In the genomic region with DNA sequence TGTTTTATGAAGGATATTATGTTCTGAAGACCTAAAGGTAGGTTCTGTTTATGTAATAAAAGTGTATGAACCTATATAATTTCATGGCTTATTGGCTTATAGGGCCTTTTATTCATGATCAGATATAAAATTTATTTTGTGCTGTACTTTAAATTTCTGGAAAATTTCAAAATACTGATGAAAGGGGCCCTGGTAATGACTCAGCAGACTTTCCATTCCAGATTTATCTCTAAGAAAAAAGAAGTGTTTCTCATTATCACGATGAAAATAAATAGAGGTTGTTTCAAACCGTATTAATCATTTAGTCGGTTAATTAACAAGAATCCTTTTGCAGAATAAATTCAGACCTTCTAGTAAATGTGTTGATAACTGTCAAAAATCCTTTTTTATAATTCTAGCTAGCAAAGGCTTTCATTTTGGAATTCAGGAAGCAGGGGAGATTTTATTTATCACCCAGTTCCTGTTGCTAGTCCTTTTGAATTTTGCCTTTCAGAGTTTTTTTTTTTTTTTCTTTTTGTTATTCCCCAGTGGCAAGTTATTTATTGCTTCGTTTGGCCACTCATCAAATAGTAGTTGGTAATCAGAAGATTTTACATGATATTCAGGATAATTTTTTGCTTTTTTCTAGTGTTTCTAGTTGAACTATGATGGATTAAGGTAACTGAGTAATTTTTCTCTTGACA, we compare ENCODE assay signal across 13 cellular contexts. TPM values are rescaled to one million over a fixed set of nuclear protein-coding genes. Genes with fewer than 3 reads are reported as not detected.
A peak's percentile ranks its signal among the peaks of the same experiment; 100 is the strongest.
DNase-seq lines count a peak whose midpoint lies in the region; ATAC-seq, FAIRE-seq and TF ChIP-seq lines count a peak whose summit lies in the region.
"Had no signal": no experiment of that assay in that cellular context is flagged by ENCODE, and none has a peak within 500 bp of the region (broad histone marks: within the 10 kb centered on the region; RNA-seq: fewer than 3 reads in every experiment).

No MANE protein-coding gene starts in this region.

- DNase-seq in GM03348 (ENCODE audit: low spot score) (peak; percentile 5), OCI-M1 (lab: John Stamatoyannopoulos, UW) (peak; percentile 55), endothelial cell of umbilical vein (ENCODE audit: low read depth, low spot score) (peak; percentile 49), small intestine (no peak), mesenteric fat pad (ENCODE audit: low spot score) (no peak), NCI-H1105 treated with DMSO at 0.1 percent for 48 hours (lab: John Stamatoyannopoulos, UW) (no peak)
- DNase-seq: activated CD4-positive, alpha-beta memory T cell treated with anti-CD3 and anti-CD28 coated beads, Interleukin-2, amount 10 ng/mL, durations not matched to agents 7 days and 5 days; left colon; NCI-H1092; NCI-H748 treated with DMSO at 0.1 percent for 48 hours; trophoblast cell had no signal

- intact Hi-C loops in endothelial cell of umbilical vein (cut with micrococcal nuclease): no loop called here

- peak overlapping the region; percentile 96 for H3K4me2 ChIP-seq in endothelial cell of umbilical vein (ENCODE audit: insufficient read depth, low read length)

- peak; percentile 26 for FAIRE-seq in endothelial cell of umbilical vein (lab: Jason Lieb, UNC)
- FAIRE-seq in small intestine (lab: Jason Lieb, UNC): peak; percentile 53

- peak overlapping the region in 2 of 3 experiments; percentile 48 to 51 for H3K4me3 ChIP-seq in endothelial cell of umbilical vein (replicated peaks in 1 of 3; ENCODE audit: insufficient read depth in 1 of 3, low read depth in 1 of 3, low read length in 3 of 3)
- no peak overlapping the region for H3K4me3 ChIP-seq in small intestine (ENCODE audit: low read depth in 1 of 2, low read length in 2 of 2)

- H3K27me3 ChIP-seq in endothelial cell of umbilical vein (ENCODE audit: control insufficient read depth in 2 of 2, insufficient read depth in 2 of 2, low read length in 2 of 2) (peaks cover 0 to 4% of the 10 kb centered on the region in 2 experiments), small intestine (ENCODE audit: control insufficient read depth in 2 of 2, insufficient read depth in 2 of 2, low read length in 2 of 2) (no peaks in the 10 kb centered on the region)

- no peaks in the 10 kb centered on the region for H3K9me1 ChIP-seq in endothelial cell of umbilical vein (replicated peaks; ENCODE audit: control insufficient read depth, extremely low read depth, insufficient read depth, low read length)

- POLR2A ChIA-PET in endothelial cell of umbilical vein (lab: Charles Lee): no interaction called here

- 42 to 60% (median 49%) methylated on average over 4 of the region's 4 CpGs for WGBS in small intestine, 3 donors

- H3K9me3 ChIP-seq in endothelial cell of umbilical vein (replicated peaks; ENCODE audit: control insufficient read depth, insufficient read depth, low read length) (no peaks in the 10 kb centered on the region), small intestine (ENCODE audit: control insufficient read depth, low read depth) (no peaks in the 10 kb centered on the region)

- dilution Hi-C loops in endothelial cell of umbilical vein (cut with MboI; ENCODE audit: extremely low pct_ligation_motif_present, low sequenced_read_pairs): no loop called here

- BruUV-seq in endothelial cell of umbilical vein (replicated peaks; lab: Mats Ljungman, UMichigan): no TSS peak

- H3K4me1 ChIP-seq in endothelial cell of umbilical vein (ENCODE audit: control insufficient read depth, extremely low read depth, insufficient read depth, low read length): peaks cover 14% of the 10 kb centered on the region
- H3K4me1 ChIP-seq in small intestine (ENCODE audit: control insufficient read depth in 2 of 2, insufficient read depth in 1 of 2, low read depth in 1 of 2, low read length in 1 of 2): no peaks in the 10 kb centered on the region

- no peaks in the 10 kb centered on the region for H4K20me1 ChIP-seq in endothelial cell of umbilical vein (replicated peaks; ENCODE audit: control insufficient read depth, extremely low read depth, insufficient read depth, low read length)

- no peak for TF ChIP-seq CTCF in endothelial cell of umbilical vein (IDR thresholded peaks at IDR 0.05; ENCODE audit: extremely low read depth in 1 of 2, insufficient read depth in 1 of 2, low read depth in 1 of 2, low read length in 2 of 2)

- no peak for ATAC-seq in HG02571 (IDR thresholded peaks at IDR 0.05; ENCODE audit: unreplicated experiment)
- ATAC-seq: left colon had no signal

- H3K36me3 ChIP-seq in endothelial cell of umbilical vein (ENCODE audit: control insufficient read depth in 2 of 2, extremely low read depth in 1 of 2, insufficient read depth in 2 of 2, low read length in 2 of 2) (no peaks in the 10 kb centered on the region), small intestine (ENCODE audit: control insufficient read depth in 2 of 2, insufficient read depth in 2 of 2, low read length in 2 of 2) (no peaks in the 10 kb centered on the region)

- no peak overlapping the region for H3K27ac ChIP-seq in endothelial cell of umbilical vein (ENCODE audit: insufficient read depth, low read depth, low read length)
- H3K27ac ChIP-seq in small intestine (ENCODE audit: low read depth in 1 of 2, low read length in 1 of 2): no peak overlapping the region
- H3K27ac ChIP-seq: parathyroid adenoma had no signal

- no peaks in the 10 kb centered on the region for H3K79me2 ChIP-seq in endothelial cell of umbilical vein (ENCODE audit: control insufficient read depth, insufficient read depth, low read length)
- H3K79me2 ChIP-seq: parathyroid adenoma had no signal

- peak overlapping the region; percentile 24 for H3K9ac ChIP-seq in endothelial cell of umbilical vein (replicated peaks; ENCODE audit: extremely low read depth, insufficient read depth, low read length)
- H3K9ac ChIP-seq: parathyroid adenoma had no signal

- no peak for TF ChIP-seq POLR2A in endothelial cell of umbilical vein (IDR thresholded peaks at IDR 0.05; ENCODE audit: low read depth, low read length)

- CTCF ChIA-PET in endothelial cell of umbilical vein (lab: Charles Lee): interaction anchor here (0.7 to 0.9 kb wide), 2 partner anchors 33 to 35 kb away, joined by 3 to 4 read pairs; no protein-coding TSS in a partner anchor

- H2AFZ ChIP-seq in endothelial cell of umbilical vein (ENCODE audit: low read depth, low read length): peak overlapping the region; percentile 88
- H2AFZ ChIP-seq: parathyroid adenoma had no signal

TF ChIP-seq in endothelial cell of umbilical vein, 7 proteins besides CTCF, POLR2A, EP300 and RAD21:
- TF ChIP-seq, protein P1, sequence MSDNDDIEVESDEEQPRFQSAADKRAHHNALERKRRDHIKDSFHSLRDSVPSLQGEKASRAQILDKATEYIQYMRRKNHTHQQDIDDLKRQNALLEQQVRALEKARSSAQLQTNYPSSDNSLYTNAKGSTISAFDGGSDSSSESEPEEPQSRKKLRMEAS (IDR thresholded peaks at IDR 0.05; ENCODE audit: insufficient read depth, insufficient read length): no peak
- no peak for TF ChIP-seq GATA2 (IDR thresholded peaks at IDR 0.05; ENCODE audit: insufficient read depth, insufficient read length, low read depth, low read length)
- TF ChIP-seq EZH2 (IDR thresholded peaks at IDR 0.05; ENCODE audit: borderline replicate concordance, low read depth, low read length, severe bottlenecking): no peak
- no peak for TF ChIP-seq POLR2AphosphoS5 (IDR thresholded peaks at IDR 0.05; ENCODE audit: insufficient read depth, low read depth, low read length)
- TF ChIP-seq FOS (IDR thresholded peaks at IDR 0.05; ENCODE audit: borderline replicate concordance, insufficient read depth, low read length): no peak
- no peak for TF ChIP-seq JUN (IDR thresholded peaks at IDR 0.05; ENCODE audit: borderline replicate concordance, insufficient read depth, insufficient read length, low read depth)
- TF ChIP-seq MYC (IDR thresholded peaks at IDR 0.05; ENCODE audit: low read depth, low read length): no peak

RNA-seq across cellular contexts. Expression of gene TAPT1, which starts 5.4 kb away (rescaled TPM):
- 17.5 and 19.9 TPM in 2 replicates for total RNA-seq in endothelial cell of umbilical vein
- polyA plus RNA-seq in endothelial cell of umbilical vein: 6.9 and 7.4 TPM in 2 replicates
- 6.3 and 7.6 TPM in 2 replicates for polyA plus RNA-seq in endothelial cell of umbilical vein (2011; cell fraction: cytosol; rRNA removed)
- 25.5 and 25.8 TPM in 2 replicates for polyA plus RNA-seq in endothelial cell of umbilical vein (2011; cell fraction: nucleus; rRNA removed)
- 8.6 and 10.2 TPM in 2 replicates for polyA plus RNA-seq in endothelial cell of umbilical vein (2012)
- polyA minus RNA-seq in endothelial cell of umbilical vein: 18.7 and 22.5 TPM in 2 replicates
- polyA minus RNA-seq in endothelial cell of umbilical vein (2011; cell fraction: cytosol; rRNA and poly(A)+ RNA removed): 8.2 TPM
- 38.3 and 47.6 TPM in 2 replicates for polyA minus RNA-seq in endothelial cell of umbilical vein (2011; cell fraction: nucleus; rRNA and poly(A)+ RNA removed)
- 10 to 100 TPM in 1 of 3 donors, 1 to 10 TPM in 2; 7.3 to 17.9 (median 9.4) TPM for polyA plus RNA-seq in small intestine
- 44.2 TPM for total RNA-seq in mesenteric fat pad

Comparison
In these comparisons a context has a peak if more than half of its experiments do, and no peak if none do; other contexts are left out.
1. DNase-seq: peak in GM03348 (single experiment), OCI-M1 (single experiment) and endothelial cell of umbilical vein (single experiment); none in small intestine (single experiment), mesenteric fat pad (single experiment) and NCI-H1105 treated with DMSO at 0.1 percent for 48 hours (single experiment).
2. H3K4me3 ChIP-seq: peak in endothelial cell of umbilical vein (2 of 3); none in small intestine (0 of 2).